ENCODE assay signal across 28 cellular contexts in genomic region chr7:102297487-102298218, GRCh38. TPM values are rescaled to one million over a fixed set of nuclear protein-coding genes. Genes with fewer than 3 reads are reported as not detected.
"Had no signal": no experiment of that assay in that cellular context is flagged by ENCODE, and none has a peak within 500 bp of the region (broad histone marks: within the 10 kb centered on the region; RNA-seq: fewer than 3 reads in every experiment).

No MANE protein-coding gene starts in this region.

- H3K27ac Mint-ChIP-seq: activated naive CD4-positive, alpha-beta T cell treated with anti-CD3 and anti-CD28 coated beads, Interleukin-2, amount 10 ng/mL, durations not matched to agents 7 days and 5 days; activated naive CD8-positive, alpha-beta T cell treated with anti-CD3 and anti-CD28 coated beads, Interleukin-2, amount 50 U/mL, for 24 hours; neural progenitor cell; progenitor cell of endocrine pancreas; T-helper 1 cell treated with Interleukin-12 subunit alpha and Interleukin-12 subunit beta and Interleukin-4 antibody, amounts not matched to agents 30 μg/mL and 1 μg/mL, for 36 hours; type B pancreatic cell had no signal

- H3K27me3 Mint-ChIP-seq: activated naive CD8-positive, alpha-beta T cell treated with anti-CD3 and anti-CD28 coated beads, Interleukin-2, amount 50 U/mL, for 24 hours; central memory CD8-positive, alpha-beta T cell; type B pancreatic cell had no signal

- H3K36me3 ChIP-seq: brain microvascular endothelial cell, left ventricle myocardium inferior, neural progenitor cell, right atrium auricular region, stomach had no signal

- H3K4me1 ChIP-seq: right atrium auricular region had no signal

- H2AFZ ChIP-seq: neural progenitor cell had no signal

- H3K4me3 ChIP-seq: coronary artery, left ventricle myocardium inferior, neural progenitor cell, right atrium auricular region, skin epidermis, stomach had no signal

- ATAC-seq: activated naive CD8-positive, alpha-beta T cell treated with anti-CD3 and anti-CD28 coated beads, Interleukin-2, amount 50 U/mL, for 24 hours; activated T-cell treated with anti-CD3 and anti-CD28 coated beads, Interleukin-2, amount 50 U/mL, for 4 hours had no signal

- H3K9me3 Mint-ChIP-seq: activated naive CD4-positive, alpha-beta T cell treated with anti-CD3 and anti-CD28 coated beads, Interleukin-2, amount 10 ng/mL, durations not matched to agents 7 days and 5 days; activated naive CD8-positive, alpha-beta T cell treated with anti-CD3 and anti-CD28 coated beads, Interleukin-2, amount 50 U/mL, for 24 hours; activated T-cell treated with anti-CD3 and anti-CD28 coated beads, Interleukin-2, amount 50 U/mL, for 4 hours; central memory CD8-positive, alpha-beta T cell; neural progenitor cell; T-helper 1 cell treated with Interleukin-12 subunit alpha and Interleukin-12 subunit beta and Interleukin-4 antibody, amounts not matched to agents 30 μg/mL and 1 μg/mL, for 36 hours; type B pancreatic cell had no signal

- DNase-seq: activated CD4-positive, alpha-beta T cell treated with anti-CD3 and anti-CD28 coated beads, Interleukin-2, amount 50 U/mL, for 1 hour; activated CD4-positive, CD25-positive, alpha-beta regulatory T cell treated with anti-CD3 and anti-CD28 coated beads, Interleukin-2, amount 50 U/mL, for 72 hours; activated CD8-positive, alpha-beta memory T cell treated with anti-CD3 and anti-CD28 coated beads, Interleukin-2, amount 50 U/mL, for 4 hours; activated effector memory CD4-positive, alpha-beta T cell treated with Interleukin-2 at 50 U/mL for 16 hours; activated naive CD4-positive, alpha-beta T cell treated with anti-CD3 and anti-CD28 coated beads, Interleukin-2, amount 10 ng/mL, durations not matched to agents 7 days and 5 days; activated naive CD8-positive, alpha-beta T cell treated with anti-CD3 and anti-CD28 coated beads, Interleukin-2, amount 50 U/mL, for 24 hours; activated T-cell treated with anti-CD3 and anti-CD28 coated beads, Interleukin-2, amount 50 U/mL, for 4 hours; aorta; brain microvascular endothelial cell; head of caudate nucleus; left ventricle myocardium inferior; mammary epithelial cell; stimulated activated CD4-positive, alpha-beta T cell treated with anti-CD3 and anti-CD28 coated beads, Interleukin-2, amount 100 ng/mL, for 48 hours; stomach had no signal

- H3K9ac ChIP-seq: neural progenitor cell had no signal

- H3K9me3 ChIP-seq: left ventricle myocardium inferior, right atrium auricular region, stomach had no signal

- H3K4me3 Mint-ChIP-seq: activated naive CD4-positive, alpha-beta T cell treated with anti-CD3 and anti-CD28 coated beads, Interleukin-2, amount 10 ng/mL, durations not matched to agents 7 days and 5 days; activated naive CD8-positive, alpha-beta T cell treated with anti-CD3 and anti-CD28 coated beads, Interleukin-2, amount 50 U/mL, for 24 hours; activated T-cell treated with anti-CD3 and anti-CD28 coated beads, Interleukin-2, amount 50 U/mL, for 4 hours; central memory CD8-positive, alpha-beta T cell; neural progenitor cell; T-helper 1 cell treated with Interleukin-12 subunit alpha and Interleukin-12 subunit beta and Interleukin-4 antibody, amounts not matched to agents 30 μg/mL and 1 μg/mL, for 36 hours; type B pancreatic cell had no signal

- H3K4me2 ChIP-seq: neural progenitor cell had no signal

- H3K4me1 Mint-ChIP-seq: activated naive CD4-positive, alpha-beta T cell treated with anti-CD3 and anti-CD28 coated beads, Interleukin-2, amount 10 ng/mL, durations not matched to agents 7 days and 5 days; central memory CD8-positive, alpha-beta T cell had no signal

- FAIRE-seq: endometrium, frontal cortex had no signal

- H3K27ac ChIP-seq: brain microvascular endothelial cell, coronary artery, left ventricle myocardium inferior, neural progenitor cell, right atrium auricular region, skin epidermis, stomach had no signal

- H3K36me3 Mint-ChIP-seq: activated naive CD4-positive, alpha-beta T cell treated with anti-CD3 and anti-CD28 coated beads, Interleukin-2, amount 10 ng/mL, durations not matched to agents 7 days and 5 days; type B pancreatic cell had no signal

RNA-seq across cellular contexts. Expression of gene SPDYE6, which starts 58.6 kb away (rescaled TPM):
- total RNA-seq: activated T-cell treated with anti-CD3 and anti-CD28 coated beads, Interleukin-2, amount 50 U/mL, for 4 hours; aorta; frontal cortex; kidney epithelial cell; left ventricle myocardium inferior; mammary epithelial cell; myocyte; osteoblast; progenitor cell of endocrine pancreas; right atrium auricular region; stomach; temporal lobe had no signal
- polyA plus RNA-seq: mammary epithelial cell, stomach had no signal
